In the genomic region with DNA sequence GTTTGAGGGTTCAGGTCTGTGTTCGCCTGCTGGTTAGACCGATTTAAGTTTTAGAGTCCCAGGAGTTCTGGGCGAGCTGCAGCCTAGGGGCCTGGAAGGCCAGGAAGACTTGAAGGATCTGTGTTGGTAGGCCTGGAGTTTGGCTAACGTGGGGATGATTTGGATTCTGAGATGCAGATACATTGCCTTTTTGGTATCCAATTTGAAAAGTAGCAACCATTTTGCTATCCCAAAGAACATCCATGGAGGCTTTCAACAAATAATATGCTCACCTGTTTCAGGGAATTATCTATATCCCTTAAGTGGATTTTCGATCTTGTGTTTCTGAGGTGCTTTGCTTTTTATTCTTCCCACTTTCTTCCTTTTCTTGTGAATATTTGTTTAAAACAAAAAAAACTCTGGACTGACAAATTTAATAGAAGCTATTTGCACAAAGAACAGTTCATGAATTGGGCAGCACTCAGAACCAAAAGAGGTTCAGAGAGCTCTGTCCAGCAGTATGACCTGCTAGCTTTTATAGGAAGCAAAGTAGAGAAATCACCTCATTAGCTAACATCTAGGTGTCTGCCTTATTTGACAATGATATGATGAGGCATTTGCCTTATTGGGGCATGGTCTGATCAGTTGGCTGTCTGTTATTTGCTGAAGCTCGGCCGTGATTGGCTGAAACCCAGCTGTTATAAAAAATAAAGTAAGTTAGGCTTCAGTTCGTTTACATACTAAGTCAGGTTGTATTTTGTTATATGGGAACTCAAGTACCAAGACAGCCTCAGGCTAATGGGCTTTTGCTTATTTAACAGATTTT, we compare ENCODE assay signal across 8 cellular contexts. TPM values are rescaled to one million over a fixed set of nuclear protein-coding genes. Genes with fewer than 3 reads are reported as not detected.
DNase-seq lines count a peak whose midpoint lies in the region; ATAC-seq and TF ChIP-seq lines count a peak whose summit lies in the region.

No MANE protein-coding gene starts in this region.

- H3K9me3 Mint-ChIP-seq in Calu3 (ENCODE audit: low read depth, unreplicated experiment) (no peaks in the 10 kb centered on the region), osteocyte (ENCODE audit: unreplicated experiment) (peaks cover 7% of the 10 kb centered on the region)

- H3K4me1 Mint-ChIP-seq in Calu3 (ENCODE audit: low read depth, unreplicated experiment) (peaks cover 17% of the 10 kb centered on the region), osteocyte (ENCODE audit: unreplicated experiment) (peaks cover 20% of the 10 kb centered on the region)

- no peak for ATAC-seq in HG02973 (IDR thresholded peaks at IDR 0.05; ENCODE audit: unreplicated experiment)

- H3K4me3 ChIP-seq in OCI-LY1 (ENCODE audit: low read depth, low read length, poor library complexity, severe bottlenecking) (peak overlapping the region; percentile 79), endocrine pancreas (ENCODE audit: control insufficient read depth, insufficient read depth, low read length) (peak overlapping the region; percentile 87)

- peaks cover 27% of the 10 kb centered on the region for H3K4me1 ChIP-seq in OCI-LY1 (ENCODE audit: insufficient read depth, low read length, severe bottlenecking)
- peaks cover 10% of the 10 kb centered on the region for H3K4me1 ChIP-seq in endocrine pancreas (ENCODE audit: control insufficient read depth, insufficient read depth, low read length)

- peak overlapping the region; percentile 85 for H3K4me3 Mint-ChIP-seq in Calu3 (ENCODE audit: low read depth, unreplicated experiment)
- H3K4me3 Mint-ChIP-seq in osteocyte (ENCODE audit: unreplicated experiment) = peak overlapping the region; percentile 84

- TSS peak; percentile 82 for BruUV-seq in Calu3 (replicated peaks; lab: Mats Ljungman, UMichigan)

- H3K9ac ChIP-seq in OCI-LY1 (ENCODE audit: low read length) (peak overlapping the region; percentile 85), endocrine pancreas (ENCODE audit: control insufficient read depth, insufficient read depth, low read length) (peak overlapping the region; percentile 91)

- H3F3A ChIP-seq in OCI-LY1 (ENCODE audit: insufficient read depth, low read length) = no peaks in the 10 kb centered on the region

- TF ChIP-seq CTCF in Calu3 (IDR thresholded peaks at IDR 0.05; ENCODE audit: unreplicated experiment) (no peak), OCI-LY1 (IDR thresholded peaks at IDR 0.05; ENCODE audit: low read length) (no peak), osteocyte (IDR thresholded peaks at IDR 0.05) (no peak)

- peak overlapping the region; percentile 72 for H2AFZ ChIP-seq in OCI-LY1 (ENCODE audit: low read length)

- CTCF ChIA-PET in Calu3 (lab: Charles Lee) = interaction anchor here (1.3 to 1.4 kb wide), 2 partner anchors 10 to 74 kb away, joined by 3 to 5 read pairs; a partner anchor contains a TSS

- H3K36me3 Mint-ChIP-seq in Calu3 (ENCODE audit: insufficient read depth, unreplicated experiment) (peaks cover 20% of the 10 kb centered on the region), osteocyte (ENCODE audit: unreplicated experiment) (peaks cover 6% of the 10 kb centered on the region)

- no peaks in the 10 kb centered on the region for H3K9me2 ChIP-seq in OCI-LY1 (ENCODE audit: low read depth, low read length)

- peaks cover 16% of the 10 kb centered on the region for H3K79me2 ChIP-seq in OCI-LY1 (ENCODE audit: insufficient read depth, low read length)

- no peaks in the 10 kb centered on the region for H4K20me1 ChIP-seq in OCI-LY1 (ENCODE audit: insufficient read depth, low read length)

- H3K27me3 Mint-ChIP-seq in Calu3 (ENCODE audit: unreplicated experiment) (no peaks in the 10 kb centered on the region), osteocyte (ENCODE audit: unreplicated experiment) (no peaks in the 10 kb centered on the region)

- H3K27ac Mint-ChIP-seq in Calu3 (ENCODE audit: unreplicated experiment) (peak overlapping the region; percentile 66), osteocyte (ENCODE audit: unreplicated experiment) (peak overlapping the region; percentile 92)

- H3K27ac ChIP-seq in OCI-LY1 (ENCODE audit: low read depth, low read length, poor library complexity, severe bottlenecking) = peak overlapping the region; percentile 31

- intact Hi-C loops in Calu3 (cut with micrococcal nuclease; ENCODE audit: unreplicated experiment) = no loop called here

- H3K9me3 ChIP-seq in OCI-LY1 (ENCODE audit: low read length) = 0 out of 2 replicates have a peak, but pooled peaks cover 4% of the 10 kb centered on the region
- no peaks in the 10 kb centered on the region for H3K9me3 ChIP-seq in endocrine pancreas (ENCODE audit: control insufficient read depth, low read length)

- H3K27me3 ChIP-seq in OCI-LY1 (ENCODE audit: insufficient read depth, low read length) (no peaks in the 10 kb centered on the region), endocrine pancreas (ENCODE audit: control insufficient read depth, insufficient read depth, low read length) (no peaks in the 10 kb centered on the region)

- peaks cover 29% of the 10 kb centered on the region for H3K36me3 ChIP-seq in OCI-LY1 (ENCODE audit: insufficient read depth, low read length)
- no peaks in the 10 kb centered on the region for H3K36me3 ChIP-seq in endocrine pancreas (ENCODE audit: control insufficient read depth, insufficient read depth, low read length)

- DNase-seq in Calu3 (no peak), osteocyte (ENCODE audit: extremely low spot score, unreplicated experiment) (no peak), NCI-H187 treated with DMSO at 0.1 percent for 48 hours (lab: John Stamatoyannopoulos, UW) (no peak), NCI-H2227 treated with DMSO at 0.1 percent for 48 hours (lab: John Stamatoyannopoulos, UW) (no peak), KG1 (lab: John Stamatoyannopoulos, UW) (no peak)

- H3K4me2 ChIP-seq in OCI-LY1 (ENCODE audit: low read length) = peak overlapping the region; percentile 83

RNA-seq across cellular contexts. Expression of a gene that starts 0.7 kb away (rescaled TPM):
- 15.9 and 16.9 TPM in 2 replicates for total RNA-seq in Calu3 (2022)
- total RNA-seq in osteocyte = 13.1 and 14.3 TPM in 2 replicates

RNA-seq across cellular contexts. Expression of a gene that starts 9.4 kb away (rescaled TPM):
- not detected in 2 replicates for total RNA-seq in Calu3 (2022)
- total RNA-seq in osteocyte = not detected in 2 replicates

RNA-seq across cellular contexts. Expression of a gene that starts 43.2 kb away (rescaled TPM):
- total RNA-seq in Calu3 (2022) (0.47 TPM in 1 of 2 replicates, not detected in the other), osteocyte (not detected in 2 replicates)

RNA-seq across cellular contexts. Expression of a gene that starts 55.8 kb away (rescaled TPM):
- total RNA-seq in Calu3 (2022) (15.4 and 25.6 TPM in 2 replicates), osteocyte (not detected in 2 replicates)
